In genomic region chr10:114337510-114338462, GRCh38 we compare ENCODE assay signal across 13 cellular contexts.
DNase-seq lines count a peak whose midpoint lies in the region; ATAC-seq and TF ChIP-seq lines count a peak whose summit lies in the region.
"Had no signal": no experiment of that assay in that cellular context is flagged by ENCODE, and none has a peak within 500 bp of the region (broad histone marks: within the 10 kb centered on the region; RNA-seq: fewer than 3 reads in every experiment).

No MANE protein-coding gene starts in this region.

- H3K23ac ChIP-seq in neuronal stem cell (ENCODE audit: low read depth, low read length, poor library complexity), result no peak overlapping the region

- peaks cover 7 to 21% of the 10 kb centered on the region in 2 donors for H3K4me1 ChIP-seq in neuronal stem cell (ENCODE audit: control insufficient read depth in 2 of 2, insufficient read depth in 1 of 2, low read depth in 1 of 2, low read length in 2 of 2)
- no peaks in the 10 kb centered on the region for H3K4me1 ChIP-seq in A673 (ENCODE audit: insufficient read depth, low read length, poor library complexity, severe bottlenecking)
- H3K4me1 ChIP-seq: pancreas had no signal

- no peak overlapping the region for H3K14ac ChIP-seq in neuronal stem cell (ENCODE audit: low read length)

- CTCF ChIA-PET in A673 (lab: Charles Lee), result no interaction called here

- peak overlapping the region; percentile 45 for H3K18ac ChIP-seq in neuronal stem cell (ENCODE audit: low read length)

- H3K36me3 ChIP-seq in neuronal stem cell (replicated peaks in 1 of 2; ENCODE audit: control insufficient read depth in 2 of 2, insufficient read depth in 2 of 2, low read length in 2 of 2) (no peaks in the 10 kb centered on the region), A673 (ENCODE audit: insufficient read depth, low read length, poor library complexity, severe bottlenecking) (no peaks in the 10 kb centered on the region)
- H3K36me3 ChIP-seq: pancreas had no signal

- H3K9me3 ChIP-seq in neuronal stem cell (replicated peaks in 1 of 2; ENCODE audit: control insufficient read depth in 2 of 2, insufficient read depth in 1 of 2, low read depth in 1 of 2, low read length in 2 of 2) (no peaks in the 10 kb centered on the region), A673 (ENCODE audit: low read depth, low read length, poor library complexity, severe bottlenecking) (no peaks in the 10 kb centered on the region)
- H3K9me3 ChIP-seq: pancreas, thyroid gland had no signal

- H4K91ac ChIP-seq in neuronal stem cell (ENCODE audit: low read depth, low read length, poor library complexity), result no peak overlapping the region

- no peak overlapping the region for H2BK15ac ChIP-seq in neuronal stem cell (ENCODE audit: low read length)

- H2AFZ ChIP-seq in neuronal stem cell (ENCODE audit: low read length), result peak overlapping the region; percentile 84

- TF ChIP-seq CTCF in GM13977 (IDR thresholded peaks at IDR 0.05; ENCODE audit: extremely low read depth, insufficient read depth, missing control alignments), result no peak
- TF ChIP-seq CTCF in A673 (conservative IDR thresholded peaks at IDR 0.05; ENCODE audit: low read depth, low read length), result no peak

- H3K27me3 ChIP-seq in neuronal stem cell (ENCODE audit: control insufficient read depth in 3 of 3, insufficient read depth in 3 of 3, low read depth in 1 of 3, low read length in 3 of 3), result no peaks in the 10 kb centered on the region
- H3K27me3 ChIP-seq in A673 (replicated peaks; ENCODE audit: insufficient read depth, low read depth, low read length, poor library complexity), result no peaks in the 10 kb centered on the region
- H3K27me3 ChIP-seq: pancreas, thyroid gland had no signal

- H3K4ac ChIP-seq in neuronal stem cell (ENCODE audit: low read length), result no peak overlapping the region

- no peak overlapping the region for H2AK5ac ChIP-seq in neuronal stem cell (ENCODE audit: low read depth, low read length)

- no peak overlapping the region for H2BK5ac ChIP-seq in neuronal stem cell (ENCODE audit: low read length)

- no peak overlapping the region for H3K27ac ChIP-seq in neuronal stem cell (replicated peaks; ENCODE audit: low read length)
- H3K27ac ChIP-seq in A673 (ENCODE audit: low read depth, low read length, poor library complexity, severe bottlenecking), result no peak overlapping the region
- H3K27ac ChIP-seq: pancreas had no signal

- DNase-seq in GM13977 (ENCODE audit: low spot score) (peak; percentile 56), cerebellar nuclear complex (lab: John Stamatoyannopoulos, UW) (peak; percentile 59 to 95), neuronal stem cell (ENCODE audit: low spot score) (no peak), HT-29 (ENCODE audit: low spot score) (no peak), GM19238 (ENCODE audit: insufficient read length, low spot score) (no peak), A673 (ENCODE audit: low spot score) (no peak)
- DNase-seq in central memory CD4-positive, alpha-beta T cell, result no peak
- DNase-seq: NCI-H82; pancreas; stimulated activated CD4-positive, alpha-beta T cell treated with anti-CD3 and anti-CD28 coated beads, Interleukin-2, amount 100 ng/mL, for 24 hours; SW 1271; thyroid gland had no signal

- no peaks in the 10 kb centered on the region for H3K79me1 ChIP-seq in neuronal stem cell (ENCODE audit: low read depth, low read length)

- no peak overlapping the region for H3K9ac ChIP-seq in neuronal stem cell (ENCODE audit: low read depth, low read length, poor library complexity)

- no CpG with 5 or more reads among the region's 19 CpGs for WGBS in neuronal stem cell (ENCODE audit: extremely low coverage in 2 of 2, insufficient read length in 2 of 2, insufficient replicate concordance in 1 of 2), 2 donors

- in situ Hi-C loops in GM13977 (cut with MboI; ENCODE audit: low pct_unique_long_range_greater_than_20kb, low sequenced_read_pairs, unreplicated experiment), result no loop called here

- no peak overlapping the region for H4K8ac ChIP-seq in neuronal stem cell (ENCODE audit: low read depth, low read length)

- POLR2A ChIA-PET in A673 (lab: Charles Lee; ENCODE audit: low non-redundant PET), result no interaction called here

- peak; percentile 64 for ATAC-seq in HG02870 (IDR thresholded peaks at IDR 0.05; ENCODE audit: unreplicated experiment)

- no peak overlapping the region for H3K4me2 ChIP-seq in neuronal stem cell (ENCODE audit: insufficient read depth, low read length, poor library complexity, severe bottlenecking)

- no TSS peak for BruUV-seq in A673 (replicated peaks; lab: Mats Ljungman, UMichigan)

- H2BK120ac ChIP-seq in neuronal stem cell (ENCODE audit: low read depth, low read length), result no peak overlapping the region

- H3K4me3 ChIP-seq in neuronal stem cell (ENCODE audit: low read length in 2 of 2), result no peak overlapping the region
- H3K4me3 ChIP-seq in A673 (ENCODE audit: low read depth, low read length, poor library complexity, severe bottlenecking), result no peak overlapping the region
- H3K4me3 ChIP-seq: pancreas, thyroid gland had no signal

- intact Hi-C loops in A673 (cut with micrococcal nuclease; ENCODE audit: unreplicated experiment), result no loop called here

- H2BK12ac ChIP-seq in neuronal stem cell (ENCODE audit: low read length), result no peak overlapping the region

Comparison
In these comparisons a context has a peak if more than half of its experiments do, and no peak if none do; other contexts are left out.
1. DNase-seq: peak in GM13977 (single experiment) and cerebellar nuclear complex (2 of 2); none in neuronal stem cell (single experiment), HT-29 (single experiment), GM19238 (single experiment), central memory CD4-positive, alpha-beta T cell (single experiment) and A673 (single experiment).